8 cellular contexts compared by ENCODE assay signal in the genomic region with DNA sequence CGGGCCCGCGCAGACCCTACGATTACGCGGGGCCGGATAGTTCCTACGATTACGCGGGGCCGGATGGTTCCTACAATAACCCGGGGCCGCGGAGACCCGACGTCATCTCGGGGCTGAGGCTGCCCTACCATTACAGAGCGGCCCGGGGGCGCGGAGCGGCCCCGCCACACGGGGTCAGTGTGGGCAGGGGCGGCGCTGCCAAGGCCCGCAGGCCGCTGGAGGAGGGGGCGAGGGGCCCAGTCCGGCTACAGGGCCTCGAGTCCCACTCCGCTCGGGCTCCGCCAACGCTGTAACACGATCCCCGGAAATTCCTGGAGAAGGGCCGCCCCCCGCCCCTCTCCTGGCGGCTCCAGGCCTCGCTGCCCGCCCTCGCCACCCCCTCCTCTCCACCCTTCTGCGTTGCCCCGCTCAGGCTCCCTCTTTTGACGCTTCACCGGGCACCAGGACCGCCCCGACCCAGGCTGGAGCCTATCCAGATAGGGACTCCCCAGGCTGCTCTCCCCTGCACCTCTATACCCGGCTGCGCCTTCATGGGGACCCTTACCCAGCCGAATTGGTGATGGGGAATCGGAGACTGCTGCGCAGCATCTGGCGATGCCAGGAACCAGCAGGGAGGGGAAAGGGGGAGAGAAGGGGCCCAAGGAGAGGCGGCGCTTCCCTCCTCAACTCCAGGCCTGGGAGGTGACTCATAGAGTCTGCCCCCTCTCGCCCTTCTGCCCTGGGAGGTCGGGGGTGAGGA. TPM values are rescaled to one million over a fixed set of nuclear protein-coding genes. Genes with fewer than 3 reads are reported as not detected.
A peak's percentile ranks its signal among the peaks of the same experiment; 100 is the strongest.
DNase-seq lines count a peak whose midpoint lies in the region; ATAC-seq and TF ChIP-seq lines count a peak whose summit lies in the region.

A gene with protein sequence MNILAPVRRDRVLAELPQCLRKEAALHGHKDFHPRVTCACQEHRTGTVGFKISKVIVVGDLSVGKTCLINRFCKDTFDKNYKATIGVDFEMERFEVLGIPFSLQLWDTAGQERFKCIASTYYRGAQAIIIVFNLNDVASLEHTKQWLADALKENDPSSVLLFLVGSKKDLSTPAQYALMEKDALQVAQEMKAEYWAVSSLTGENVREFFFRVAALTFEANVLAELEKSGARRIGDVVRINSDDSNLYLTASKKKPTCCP (minus strand): TSS at position 291 of the 739 bp plus-strand sequence. CDS start 602 bp downstream, outside the sequence.

- H3K27me3 Mint-ChIP-seq in endothelial cell (ENCODE audit: unreplicated experiment): peaks cover 25% of the 10 kb centered on the region
- peaks cover 2% of the 10 kb centered on the region for H3K27me3 Mint-ChIP-seq in memory B cell

- H3K4me1 Mint-ChIP-seq in endothelial cell (ENCODE audit: unreplicated experiment) (peaks cover 31% of the 10 kb centered on the region), memory B cell (peaks cover 26% of the 10 kb centered on the region)

- H3K27ac ChIP-seq in substantia nigra (ENCODE audit: low read depth, low read length, poor library complexity, severe bottlenecking): peak within 1 kb of the TSS; percentile 45

- H3K27ac Mint-ChIP-seq in endothelial cell (ENCODE audit: unreplicated experiment) (peak within 1 kb of the TSS; percentile 76), memory B cell (peak within 1 kb of the TSS; percentile 93)

- no peak for TF ChIP-seq CTCF in endothelial cell (IDR thresholded peaks at IDR 0.05; ENCODE audit: unreplicated experiment)

- no peaks in the 10 kb centered on the region for H3K9me3 Mint-ChIP-seq in endothelial cell (ENCODE audit: unreplicated experiment)
- no peaks in the 10 kb centered on the region for H3K9me3 Mint-ChIP-seq in memory B cell

- DNase-seq in COLO668 (lab: John Stamatoyannopoulos, UW; ENCODE audit: unreplicated experiment): peak; percentile 45
- DNase-seq in HPDE6-E6E7 (ENCODE audit: extremely low spot score): peak; percentile 51
- peak; percentile 78 for DNase-seq in endothelial cell (ENCODE audit: low spot score)
- peak; percentile 17 to 42 for DNase-seq in memory B cell (ENCODE audit: low spot score in 2 of 2)
- DNase-seq in substantia nigra (lab: John Stamatoyannopoulos, UW): peak in 32 of 49 donors; percentile 7 to 77 (median 47)
- DNase-seq in NCI-H2029 (lab: John Stamatoyannopoulos, UW): no peak

- ATAC-seq in memory B cell (ENCODE audit: low read depth) (peak; percentile 5), HG02973 (IDR thresholded peaks at IDR 0.05; ENCODE audit: unreplicated experiment) (no peak)

- peaks cover 35% of the 10 kb centered on the region for H3K36me3 Mint-ChIP-seq in endothelial cell (ENCODE audit: low read depth, unreplicated experiment)
- peaks cover 13% of the 10 kb centered on the region for H3K36me3 Mint-ChIP-seq in memory B cell

- H3K4me3 Mint-ChIP-seq in endothelial cell (ENCODE audit: unreplicated experiment) (peak within 1 kb of the TSS; percentile 85), memory B cell (peak within 1 kb of the TSS; percentile 83)

- intact Hi-C loops in T-helper 2 cell treated with Interferon-gamma antibody and Interleukin-4, amounts not matched to agents 100 ng/mL and 5 ng/mL, for 36 hours (cut with micrococcal nuclease): loop anchor here (2.0 to 10.0 kb wide), 3 partner anchors 73 to 427 kb away; a partner anchor contains a TSS

RNA-seq across cellular contexts. Expression of the gene that starts here (rescaled TPM):
- total RNA-seq in T-helper 2 cell treated with Interferon-gamma antibody and Interleukin-4, amounts not matched to agents 100 ng/mL and 5 ng/mL, for 36 hours: 9.8 and 10.4 TPM in 2 replicates
- total RNA-seq in endothelial cell (ENCODE audit: unreplicated experiment): 72.0 TPM
